Comparison of ENCODE assay signal across 8 cellular contexts in genomic region chr14:70027785-70028428, GRCh38.
DNase-seq lines count a peak whose midpoint lies in the region; FAIRE-seq and TF ChIP-seq lines count a peak whose summit lies in the region.

No MANE protein-coding gene starts in this region.

- no peak overlapping the region for H4K5ac ChIP-seq in mesendoderm (ENCODE audit: low read length)

- WGBS in mesendoderm (ENCODE audit: extremely low coverage, insufficient coverage, low lambda C conversion rate) = no CpG with 5 or more reads among the region's 17 CpGs

- peaks cover 12% of the 10 kb centered on the region for H3K27me3 ChIP-seq in A673 (replicated peaks; ENCODE audit: insufficient read depth, low read depth, low read length, poor library complexity)
- H3K27me3 ChIP-seq in mesendoderm (ENCODE audit: insufficient read depth, low read length, poor library complexity) = no peaks in the 10 kb centered on the region

- H3K27ac ChIP-seq in A673 (ENCODE audit: low read depth, low read length, poor library complexity, severe bottlenecking) (no peak overlapping the region), mesendoderm (ENCODE audit: low read depth, low read length) (no peak overlapping the region)

- no peak overlapping the region for H2BK15ac ChIP-seq in mesendoderm (replicated peaks; ENCODE audit: low read depth)

- no peak overlapping the region for H3K18ac ChIP-seq in mesendoderm (ENCODE audit: low read length)

- POLR2A ChIA-PET in A673 (lab: Charles Lee; ENCODE audit: low non-redundant PET) = interaction anchor here (0.6 kb wide), 1 partner anchor 209 kb away, joined by 3 read pairs; no protein-coding TSS in a partner anchor

- no peak overlapping the region for H2BK5ac ChIP-seq in mesendoderm (ENCODE audit: low read length)

- CTCF ChIA-PET in A673 (lab: Charles Lee) = interaction anchor here (0.5 to 1.9 kb wide), 8 partner anchors 20 to 492 kb away, joined by 3 to 27 read pairs (median 5); no protein-coding TSS in a partner anchor

- FAIRE-seq in GM12891 (lab: Jason Lieb, UNC) = peak; percentile 93

- no peak overlapping the region for H4K8ac ChIP-seq in mesendoderm (ENCODE audit: low read depth, low read length)

- H3K56ac ChIP-seq in mesendoderm (ENCODE audit: low read length) = no peak overlapping the region

- H3K4me3 ChIP-seq in A673 (ENCODE audit: low read depth, low read length, poor library complexity, severe bottlenecking) (no peak overlapping the region), mesendoderm (ENCODE audit: low read length) (no peak overlapping the region)

- intact Hi-C loops in A673 (cut with micrococcal nuclease; ENCODE audit: unreplicated experiment) = loop anchor here (1.0 to 5.0 kb wide), 3 partner anchors 151 to 446 kb away; partner anchors contain the start of gene SMOC1

- H2BK120ac ChIP-seq in mesendoderm (ENCODE audit: low read depth, low read length) = no peak overlapping the region

- no peak overlapping the region for H3K4me2 ChIP-seq in mesendoderm (ENCODE audit: low read length)

- DNase-seq in A673 (ENCODE audit: low spot score) (peak; percentile 65), GM12891 (ENCODE audit: insufficient read length, low spot score) (peak; percentile 79), NCI-H2171 (lab: John Stamatoyannopoulos, UW) (peak; percentile 0), mesendoderm (peak; percentile 67), dedifferentiated amniotic fluid mesenchymal stem cell (ENCODE audit: extremely low spot score) (no peak)
- peak; percentile 76 to 81 for DNase-seq in activated CD4-positive, alpha-beta T cell treated with anti-CD3 and anti-CD28 coated beads, Interleukin-2, amount 50 U/mL, for 48 hours
- DNase-seq in effector CD8-positive, alpha-beta T cell (lab: John Stamatoyannopoulos, UW) = peak; percentile 38
- DNase-seq in stimulated activated CD8-positive, alpha-beta memory T cell treated with anti-CD3 and anti-CD28 coated beads, Interleukin-4, amount 100 ng/mL, for 24 hours (ENCODE audit: low read depth) = peak; percentile 64

- H2AK5ac ChIP-seq in mesendoderm (ENCODE audit: low read length) = no peak overlapping the region

- peak; percentile 88 for TF ChIP-seq CTCF in A673 (conservative IDR thresholded peaks at IDR 0.05; ENCODE audit: low read depth, low read length)

- H3K79me2 ChIP-seq in mesendoderm (ENCODE audit: control insufficient read depth, insufficient read depth, low read length) = no peaks in the 10 kb centered on the region

- no peaks in the 10 kb centered on the region for H3K36me3 ChIP-seq in A673 (ENCODE audit: insufficient read depth, low read length, poor library complexity, severe bottlenecking)
- H3K36me3 ChIP-seq in mesendoderm (ENCODE audit: control insufficient read depth, insufficient read depth, low read length) = no peaks in the 10 kb centered on the region

- BruUV-seq in A673 (replicated peaks; lab: Mats Ljungman, UMichigan) = no TSS peak

- no peak overlapping the region for H3K9ac ChIP-seq in mesendoderm (ENCODE audit: low read length)

- no peaks in the 10 kb centered on the region for H3K79me1 ChIP-seq in mesendoderm (ENCODE audit: low read length)

- no peaks in the 10 kb centered on the region for H3K4me1 ChIP-seq in A673 (ENCODE audit: insufficient read depth, low read length, poor library complexity, severe bottlenecking)
- H3K4me1 ChIP-seq in mesendoderm (ENCODE audit: control insufficient read depth, low read depth, low read length) = peaks cover 5% of the 10 kb centered on the region

- TF ChIP-seq POLR2A in GM12891 (IDR thresholded peaks at IDR 0.05; ENCODE audit: low read depth, low read length) = no peak

- no peak overlapping the region for H3K23ac ChIP-seq in mesendoderm (ENCODE audit: low read length)

- H3K9me3 ChIP-seq in A673 (ENCODE audit: low read depth, low read length, poor library complexity, severe bottlenecking) = no peaks in the 10 kb centered on the region

- H3K4ac ChIP-seq in mesendoderm (ENCODE audit: low read depth, low read length) = no peak overlapping the region

TF ChIP-seq in GM12891, 5 proteins besides CTCF, POLR2A, EP300 and RAD21:
- TF ChIP-seq TAF1 (IDR thresholded peaks at IDR 0.05; ENCODE audit: low read depth, low read length) (no peak), POU2F2 (IDR thresholded peaks at IDR 0.05; ENCODE audit: low read depth, low read length) (no peak), SPI1 (IDR thresholded peaks at IDR 0.05; ENCODE audit: low read depth, low read length) (no peak), PAX5 (IDR thresholded peaks at IDR 0.05; ENCODE audit: insufficient read depth, low read length, severe bottlenecking) (no peak), POLR2AphosphoS5 (IDR thresholded peaks at IDR 0.05; ENCODE audit: low read depth, low read length) (no peak)
